Comparison of ENCODE assay signal across 11 cellular contexts in the genomic region with DNA sequence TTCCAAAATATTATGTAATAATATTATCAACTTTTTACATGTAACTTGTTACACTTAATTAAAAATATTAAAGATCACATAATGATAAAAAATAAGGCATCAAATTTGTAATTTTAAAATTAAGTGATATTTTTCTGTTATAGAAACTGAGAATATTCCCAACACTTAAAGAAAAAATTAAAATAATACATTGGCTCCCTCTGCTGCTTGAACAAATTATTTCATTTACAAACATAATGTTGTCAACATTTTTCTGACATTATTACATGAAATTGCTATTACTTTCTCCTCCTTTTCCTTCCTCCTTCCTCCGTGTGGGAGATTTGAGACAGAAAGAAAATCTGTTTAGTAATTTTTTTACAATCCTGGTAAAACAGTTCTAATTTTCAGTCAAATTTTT. TPM values are rescaled to one million over a fixed set of nuclear protein-coding genes. Genes with fewer than 3 reads are reported as not detected.
DNase-seq lines count a peak whose midpoint lies in the region; ATAC-seq and TF ChIP-seq lines count a peak whose summit lies in the region.
"Had no signal": no experiment of that assay in that cellular context is flagged by ENCODE, and none has a peak within 500 bp of the region (broad histone marks: within the 10 kb centered on the region; RNA-seq: fewer than 3 reads in every experiment).

No MANE protein-coding gene starts in this region.

- H3F3A ChIP-seq in MM.1S (ENCODE audit: insufficient read depth, low read length): no peaks in the 10 kb centered on the region

- no peaks in the 10 kb centered on the region for H3K9me3 Mint-ChIP-seq in CD4-positive, alpha-beta memory T cell
- H3K9me3 Mint-ChIP-seq: activated naive CD8-positive, alpha-beta T cell treated with anti-CD3 and anti-CD28 coated beads, Interleukin-2, amount 10 ng/mL, durations not matched to agents 7 days and 5 days had no signal

- H3K27me3 ChIP-seq in MM.1S (replicated peaks; ENCODE audit: insufficient read depth, low read length): no peaks in the 10 kb centered on the region
- H3K27me3 ChIP-seq in CD4-positive, alpha-beta memory T cell (ENCODE audit: insufficient read depth, low read length): no peaks in the 10 kb centered on the region

- H3K27ac ChIP-seq in MM.1S (ENCODE audit: low read length): no peak overlapping the region
- no peak overlapping the region for H3K27ac ChIP-seq in CD4-positive, alpha-beta memory T cell (ENCODE audit: low read depth, low read length)

- H3K4me3 ChIP-seq in MM.1S (ENCODE audit: low read length) (no peak overlapping the region), cardiac fibroblast (replicated peaks in 1 of 2; ENCODE audit: low read depth in 2 of 2, low read length in 2 of 2) (no peak overlapping the region)
- H3K4me3 ChIP-seq in CD4-positive, alpha-beta memory T cell (ENCODE audit: low read length in 2 of 2): no peak overlapping the region

- peaks cover 0 to 6% of the 10 kb centered on the region in 2 donors for H3K27me3 Mint-ChIP-seq in CD4-positive, alpha-beta memory T cell
- H3K27me3 Mint-ChIP-seq: activated naive CD8-positive, alpha-beta T cell treated with anti-CD3 and anti-CD28 coated beads, Interleukin-2, amount 10 ng/mL, durations not matched to agents 7 days and 5 days had no signal

- CTCF ChIA-PET in CD4-positive, alpha-beta memory T cell (lab: Charles Lee; ENCODE audit: partially characterized antibody): no interaction called here

- peak; percentile 36 for TF ChIP-seq CTCF in MM.1S (IDR thresholded peaks at IDR 0.05; ENCODE audit: low read length)
- TF ChIP-seq CTCF in cardiac fibroblast (IDR thresholded peaks at IDR 0.05; ENCODE audit: low read depth, low read length): no peak

- no peaks in the 10 kb centered on the region for H3K9me2 ChIP-seq in MM.1S (replicated peaks; ENCODE audit: insufficient read depth, low read length)

- H3K4me1 Mint-ChIP-seq in CD4-positive, alpha-beta memory T cell: no peaks in the 10 kb centered on the region
- H3K4me1 Mint-ChIP-seq: activated naive CD8-positive, alpha-beta T cell treated with anti-CD3 and anti-CD28 coated beads, Interleukin-2, amount 10 ng/mL, durations not matched to agents 7 days and 5 days; immature natural killer cell had no signal

- no peak overlapping the region for H2AFZ ChIP-seq in MM.1S (ENCODE audit: low read length)

- H3K4me3 Mint-ChIP-seq in CD4-positive, alpha-beta memory T cell: no peak overlapping the region
- H3K4me3 Mint-ChIP-seq: activated naive CD8-positive, alpha-beta T cell treated with anti-CD3 and anti-CD28 coated beads, Interleukin-2, amount 10 ng/mL, durations not matched to agents 7 days and 5 days; immature natural killer cell had no signal

- H3K36me3 ChIP-seq in MM.1S (replicated peaks; ENCODE audit: insufficient read depth, low read length): no peaks in the 10 kb centered on the region
- no peaks in the 10 kb centered on the region for H3K36me3 ChIP-seq in CD4-positive, alpha-beta memory T cell (ENCODE audit: insufficient read depth, low read length)

- H3K9me3 ChIP-seq in MM.1S (replicated peaks; ENCODE audit: insufficient read depth, low read length): no peaks in the 10 kb centered on the region
- no peaks in the 10 kb centered on the region for H3K9me3 ChIP-seq in CD4-positive, alpha-beta memory T cell (ENCODE audit: control insufficient read depth in 1 of 2, low read length in 2 of 2)

- H3K4me1 ChIP-seq in MM.1S (ENCODE audit: low read length): no peaks in the 10 kb centered on the region
- H3K4me1 ChIP-seq in CD4-positive, alpha-beta memory T cell (ENCODE audit: insufficient read depth, low read length): no peaks in the 10 kb centered on the region

- intact Hi-C loops in CD4-positive, alpha-beta memory T cell (cut with micrococcal nuclease): no loop called here

- ATAC-seq in HG03196 (IDR thresholded peaks at IDR 0.05; ENCODE audit: unreplicated experiment) (no peak), HG03521 (IDR thresholded peaks at IDR 0.05; ENCODE audit: unreplicated experiment) (no peak)

- no peaks in the 10 kb centered on the region for H3K36me3 Mint-ChIP-seq in CD4-positive, alpha-beta memory T cell
- H3K36me3 Mint-ChIP-seq: activated naive CD8-positive, alpha-beta T cell treated with anti-CD3 and anti-CD28 coated beads, Interleukin-2, amount 10 ng/mL, durations not matched to agents 7 days and 5 days; immature natural killer cell had no signal

- no peak overlapping the region for H3K9ac ChIP-seq in MM.1S (ENCODE audit: low read length)

- no peak overlapping the region for H3K27ac Mint-ChIP-seq in CD4-positive, alpha-beta memory T cell
- H3K27ac Mint-ChIP-seq: activated naive CD8-positive, alpha-beta T cell treated with anti-CD3 and anti-CD28 coated beads, Interleukin-2, amount 10 ng/mL, durations not matched to agents 7 days and 5 days; immature natural killer cell had no signal

- no peaks in the 10 kb centered on the region for H3K79me2 ChIP-seq in MM.1S (ENCODE audit: low read length)

- POLR2A ChIA-PET in CD4-positive, alpha-beta memory T cell (lab: Charles Lee; ENCODE audit: partially characterized antibody): no interaction called here

- peak; percentile 40 for DNase-seq in EH (ENCODE audit: low read depth)
- peak; percentile 47 for DNase-seq in MM.1S
- DNase-seq in cardiac fibroblast (ENCODE audit: low read depth in 2 of 2): peak; percentile 45 to 57
- DNase-seq in midbrain (lab: John Stamatoyannopoulos, UW): peak; percentile 10
- no peak for DNase-seq in CD4-positive, alpha-beta memory T cell
- no peak for DNase-seq in central memory CD4-positive, alpha-beta T cell
- DNase-seq: activated naive CD8-positive, alpha-beta T cell treated with anti-CD3 and anti-CD28 coated beads, Interleukin-2, amount 10 ng/mL, durations not matched to agents 7 days and 5 days; immature natural killer cell; NCI-H1105 had no signal

- H4K20me1 ChIP-seq in MM.1S (ENCODE audit: insufficient read depth, low read length): no peaks in the 10 kb centered on the region

- no peak overlapping the region for H3K4me2 ChIP-seq in MM.1S (ENCODE audit: low read depth, low read length)

RNA-seq across cellular contexts. Expression of a gene that starts 42.3 kb away (rescaled TPM):
- total RNA-seq in CD4-positive, alpha-beta memory T cell: not detected
- not detected for polyA plus RNA-seq in CD4-positive, alpha-beta memory T cell
- total RNA-seq: activated naive CD8-positive, alpha-beta T cell treated with anti-CD3 and anti-CD28 coated beads, Interleukin-2, amount 10 ng/mL, durations not matched to agents 7 days and 5 days had no signal
- polyA plus RNA-seq: immature natural killer cell had no signal

Comparison
In these comparisons a context has a peak if more than half of its experiments do, and no peak if none do; other contexts are left out.
1. DNase-seq: peak in EH (single experiment), MM.1S (single experiment), cardiac fibroblast (2 of 2) and midbrain (single experiment); none in CD4-positive, alpha-beta memory T cell (0 of 5) and central memory CD4-positive, alpha-beta T cell (single experiment).